19 cellular contexts compared by ENCODE assay signal in genomic region chr22:39401301-39401631, GRCh38. TPM values are rescaled to one million over a fixed set of nuclear protein-coding genes. Genes with fewer than 3 reads are reported as not detected.
DNase-seq lines count a peak whose midpoint lies in the region; ATAC-seq and TF ChIP-seq lines count a peak whose summit lies in the region.
"Had no signal": no experiment of that assay in that cellular context is flagged by ENCODE, and none has a peak within 500 bp of the region (broad histone marks: within the 10 kb centered on the region; RNA-seq: fewer than 3 reads in every experiment).

No MANE protein-coding gene starts in this region.

- peak overlapping the region in 8 of 11 experiments; percentile 90 to 98 (median 97); a peak in 14 of 22 replicates for H3K27ac ChIP-seq in BLaER1 treated with 17β-estradiol and CSF1 and Interleukin-3, amounts not matched to agents 10 nM and 100 nM
- H3K27ac ChIP-seq in GM23338 (ENCODE audit: low read depth) (no peak overlapping the region), A673 (ENCODE audit: low read depth, low read length, poor library complexity, severe bottlenecking) (no peak overlapping the region)
- H3K27ac ChIP-seq: GM23248, KMS-11 had no signal

- peaks cover 18% of the 10 kb centered on the region for H3K79me2 ChIP-seq in GM23338 (replicated peaks; ENCODE audit: insufficient read depth)

- CTCF ChIA-PET in A673 (lab: Charles Lee): no interaction called here

- H3K4me1 Mint-ChIP-seq in GM23338: peaks cover 8% of the 10 kb centered on the region
- H3K4me1 Mint-ChIP-seq in activated naive CD8-positive, alpha-beta T cell (ENCODE audit: low read depth): peaks cover 45% of the 10 kb centered on the region
- peaks cover 19 to 48% (median 29%) of the 10 kb centered on the region in 3 donors for H3K4me1 Mint-ChIP-seq in naive B cell

- H3K4me3 Mint-ChIP-seq in GM23338: peak overlapping the region; percentile 88
- peak overlapping the region; percentile 91 for H3K4me3 Mint-ChIP-seq in activated naive CD8-positive, alpha-beta T cell
- peak overlapping the region; percentile 66 to 96 (median 92) for H3K4me3 Mint-ChIP-seq in naive B cell

- intact Hi-C loops in A673 (cut with micrococcal nuclease; ENCODE audit: unreplicated experiment): no loop called here

- H3K9me2 ChIP-seq in GM23338 (ENCODE audit: insufficient read depth): no peaks in the 10 kb centered on the region

- ATAC-seq in GM23338: no peak
- no peak for ATAC-seq in naive B cell (ENCODE audit: low read depth in 2 of 2)
- no peak for ATAC-seq in HG03097 (IDR thresholded peaks at IDR 0.05; ENCODE audit: low FRiP score, unreplicated experiment)

- H3K36me3 Mint-ChIP-seq in GM23338 (ENCODE audit: low read depth) (peaks cover 13% of the 10 kb centered on the region), naive B cell (no peaks in the 10 kb centered on the region)
- H3K36me3 Mint-ChIP-seq in activated naive CD8-positive, alpha-beta T cell: peaks cover 10% of the 10 kb centered on the region

- H3K27ac Mint-ChIP-seq in GM23338 (no peak overlapping the region), naive B cell (peak overlapping the region in 1 of 6 donors; percentile 22)
- peak overlapping the region; percentile 64 for H3K27ac Mint-ChIP-seq in activated naive CD8-positive, alpha-beta T cell
- H3K27ac Mint-ChIP-seq: dendritic cell treated with granulocyte-macrophage colony-stimulating factor and Interleukin-4, amounts not matched to agents 40 ng/mL and 50 ng/mL, for 4 days had no signal

- no peaks in the 10 kb centered on the region for H3K9me3 Mint-ChIP-seq in GM23338
- no peaks in the 10 kb centered on the region for H3K9me3 Mint-ChIP-seq in activated naive CD8-positive, alpha-beta T cell (ENCODE audit: low read depth)
- H3K9me3 Mint-ChIP-seq in naive B cell: no peaks in the 10 kb centered on the region
- H3K9me3 Mint-ChIP-seq: dendritic cell treated with granulocyte-macrophage colony-stimulating factor and Interleukin-4, amounts not matched to agents 40 ng/mL and 50 ng/mL, for 4 days had no signal

- no peaks in the 10 kb centered on the region for H4K20me1 ChIP-seq in BLaER1 treated with 17β-estradiol and CSF1 and Interleukin-3, amounts not matched to agents 10 nM and 100 nM
- H4K20me1 ChIP-seq in GM23338 (replicated peaks; ENCODE audit: insufficient read depth): no peaks in the 10 kb centered on the region; the same call in 1 of the 2 replicates

- DNase-seq in GM23338 (ENCODE audit: low spot score) (no peak), naive B cell (no peak), A673 (ENCODE audit: low spot score) (no peak), foreskin melanocyte (no peak), HUDEP-2 (lab: John Stamatoyannopoulos, UW; ENCODE audit: unreplicated experiment in 76 of 76) (no peak)
- DNase-seq: anterior cingulate cortex; GM23248; NCI-H1694; NCI-H69; stimulated activated CD4-positive, alpha-beta T cell treated with anti-CD3 and anti-CD28 coated beads, Interleukin-2, amount 100 ng/mL, for 24 hours; T1000 had no signal

- H3K27me3 ChIP-seq in BLaER1 treated with 17β-estradiol and CSF1 and Interleukin-3, amounts not matched to agents 10 nM and 100 nM: no peaks in the 10 kb centered on the region
- no peaks in the 10 kb centered on the region for H3K27me3 ChIP-seq in GM23338 (ENCODE audit: insufficient read depth)
- no peaks in the 10 kb centered on the region for H3K27me3 ChIP-seq in A673 (replicated peaks; ENCODE audit: insufficient read depth, low read depth, low read length, poor library complexity)

- peak overlapping the region in 5 of 10 experiments; percentile 84 to 86 (median 85); a peak in 5 of 20 replicates for H3K4me3 ChIP-seq in BLaER1 treated with 17β-estradiol and CSF1 and Interleukin-3, amounts not matched to agents 10 nM and 100 nM
- H3K4me3 ChIP-seq in GM23338 (no peak overlapping the region), A673 (ENCODE audit: low read depth, low read length, poor library complexity, severe bottlenecking) (no peak overlapping the region)

- no peaks in the 10 kb centered on the region for H3K9me3 ChIP-seq in BLaER1 treated with 17β-estradiol and CSF1 and Interleukin-3, amounts not matched to agents 10 nM and 100 nM (replicated peaks in 1 of 11)
- H3K9me3 ChIP-seq in A673 (ENCODE audit: low read depth, low read length, poor library complexity, severe bottlenecking): no peaks in the 10 kb centered on the region

- BruUV-seq in A673 (replicated peaks; lab: Mats Ljungman, UMichigan): no TSS peak

- H3K27me3 Mint-ChIP-seq in GM23338 (ENCODE audit: insufficient read depth, low read depth, poor library complexity) (peaks cover 7% of the 10 kb centered on the region), naive B cell (no peaks in the 10 kb centered on the region)
- no peaks in the 10 kb centered on the region for H3K27me3 Mint-ChIP-seq in activated naive CD8-positive, alpha-beta T cell
- H3K27me3 Mint-ChIP-seq: dendritic cell treated with granulocyte-macrophage colony-stimulating factor and Interleukin-4, amounts not matched to agents 40 ng/mL and 50 ng/mL, for 4 days had no signal

- POLR2A ChIA-PET in A673 (lab: Charles Lee; ENCODE audit: low non-redundant PET): no interaction called here

- peak overlapping the region in 7 of 11 experiments; percentile 6 to 97 (median 91); a peak in 5 of 22 replicates for H3K9ac ChIP-seq in BLaER1 treated with 17β-estradiol and CSF1 and Interleukin-3, amounts not matched to agents 10 nM and 100 nM

- H3K4me1 ChIP-seq in BLaER1 treated with 17β-estradiol and CSF1 and Interleukin-3, amounts not matched to agents 10 nM and 100 nM: peaks cover 20 to 58% (median 35%) of the 10 kb centered on the region in 10 experiments
- peaks cover 9% of the 10 kb centered on the region for H3K4me1 ChIP-seq in GM23338 (ENCODE audit: insufficient read depth)
- peaks cover 9% of the 10 kb centered on the region for H3K4me1 ChIP-seq in A673 (ENCODE audit: insufficient read depth, low read length, poor library complexity, severe bottlenecking)

- TF ChIP-seq CTCF in GM23338 (conservative IDR thresholded peaks at IDR 0.05; ENCODE audit: low read depth in 2 of 2) (no peak), A673 (conservative IDR thresholded peaks at IDR 0.05; ENCODE audit: low read depth, low read length) (no peak)

- peak overlapping the region; percentile 81 to 100 (median 96) for H3K4me2 ChIP-seq in BLaER1 treated with 17β-estradiol and CSF1 and Interleukin-3, amounts not matched to agents 10 nM and 100 nM
- 0 out of 2 replicates have a peak overlapping the region, but pooled peaks have one; percentile 26 for H3K4me2 ChIP-seq in GM23338

- peaks cover 25 to 48% (median 33%) of the 10 kb centered on the region in 11 experiments; a peak in 20 of 22 replicates for H3K36me3 ChIP-seq in BLaER1 treated with 17β-estradiol and CSF1 and Interleukin-3, amounts not matched to agents 10 nM and 100 nM
- no peaks in the 10 kb centered on the region for H3K36me3 ChIP-seq in GM23338 (ENCODE audit: insufficient read depth)
- no peaks in the 10 kb centered on the region for H3K36me3 ChIP-seq in A673 (ENCODE audit: insufficient read depth, low read length, poor library complexity, severe bottlenecking)

- no peaks in the 10 kb centered on the region for H3F3A ChIP-seq in GM23338 (replicated peaks; ENCODE audit: low read depth)

- H2AFZ ChIP-seq in GM23338: no peak overlapping the region

RNA-seq across cellular contexts. Expression of gene TAB1, which starts 1.7 kb away (rescaled TPM):
- total RNA-seq in GM23338 (2014; rRNA removed; shearing (Covaris generic)): 18.0 and 27.5 TPM in 2 replicates
- polyA plus RNA-seq in GM23338 (2016; fragmentation: Nextera tagmentation; extraction: Ambion mirVana) (10.7 and 12.4 TPM in 2 replicates), naive B cell (ENCODE audit: low read depth in 6 of 6) (1 to 10 TPM; 1.7 to 5.0 (median 3.2) TPM)
- total RNA-seq in A673 (2021): 27.0 and 38.2 TPM in 2 replicates

RNA-seq across cellular contexts. Expression of gene SYNGR1, which starts 51.5 kb away (rescaled TPM):
- 12.3 and 30.9 TPM in 2 replicates for total RNA-seq in GM23338 (2014; rRNA removed; shearing (Covaris generic))
- polyA plus RNA-seq in GM23338 (2016; fragmentation: Nextera tagmentation; extraction: Ambion mirVana) (37.0 and 37.7 TPM in 2 replicates), naive B cell (ENCODE audit: low read depth in 6 of 6) (10 to 100 TPM in 1 of 6 donors, 1 to 10 TPM in 5; 2.6 to 11.9 (median 4.6) TPM)
- total RNA-seq in A673 (2021): 31.7 and 36.7 TPM in 2 replicates

RNA-seq across cellular contexts. Expression of gene MGAT3, which starts 55.5 kb away (rescaled TPM):
- 10.2 and 13.1 TPM in 2 replicates for total RNA-seq in GM23338 (2014; rRNA removed; shearing (Covaris generic))
- polyA plus RNA-seq in GM23338 (2016; fragmentation: Nextera tagmentation; extraction: Ambion mirVana) (1.6 and 1.7 TPM in 2 replicates), naive B cell (ENCODE audit: low read depth in 6 of 6) (1 to 10 TPM in 2 of 6 donors, under 1 TPM in 3, not detected in 1; 0.11 to 2.8 (median 0.45) TPM)
- total RNA-seq in A673 (2021): 2.7 and 5.8 TPM in 2 replicates
- total RNA-seq: GM23248, pulmonary artery endothelial cell, RPMI7951 had no signal
- polyA plus RNA-seq: CD14-positive monocyte, GM23248 had no signal

Comparison
In these comparisons a context has a peak if more than half of its experiments do, and no peak if none do; other contexts are left out.
1. H3K27ac ChIP-seq: peak in BLaER1 treated with 17β-estradiol and CSF1 and Interleukin-3, amounts not matched to agents 10 nM and 100 nM (8 of 11); none in GM23338 (single experiment) and A673 (single experiment).
2. Peak in every context shown above with its lines, with median percentiles within 50 percentile points of each other: H3K4me3 Mint-ChIP-seq.